22 cellular contexts compared by ENCODE assay signal in genomic region chr3:69772152-69772867, GRCh38. TPM values are rescaled to one million over a fixed set of nuclear protein-coding genes. Genes with fewer than 3 reads are reported as not detected.
DNase-seq lines count a peak whose midpoint lies in the region; ATAC-seq and TF ChIP-seq lines count a peak whose summit lies in the region.
"Had no signal": no experiment of that assay in that cellular context is flagged by ENCODE, and none has a peak within 500 bp of the region (broad histone marks: within the 10 kb centered on the region; RNA-seq: fewer than 3 reads in every experiment).

No MANE protein-coding gene starts in this region.

- no peaks in the 10 kb centered on the region for H3K27me3 ChIP-seq in PC-9 (ENCODE audit: insufficient read depth, low read depth)
- no peaks in the 10 kb centered on the region for H3K27me3 ChIP-seq in cardiac muscle cell
- H3K27me3 ChIP-seq in right cardiac atrium (ENCODE audit: control insufficient read depth, insufficient read depth): no peaks in the 10 kb centered on the region
- no peaks in the 10 kb centered on the region for H3K27me3 ChIP-seq in psoas muscle (ENCODE audit: insufficient read depth in 3 of 3, low read length in 2 of 3)
- no peaks in the 10 kb centered on the region for H3K27me3 ChIP-seq in adrenal gland
- H3K27me3 ChIP-seq: BE2C had no signal

- TF ChIP-seq CTCF in PC-9 (conservative IDR thresholded peaks at IDR 0.05) (no peak), cardiac muscle cell (IDR thresholded peaks at IDR 0.05; ENCODE audit: low read depth, low read length) (no peak), psoas muscle (IDR thresholded peaks at IDR 0.05) (no peak), adrenal gland (IDR thresholded peaks at IDR 0.05) (no peak)

- H3K4me3 ChIP-seq in PC-9: no peak overlapping the region
- H3K4me3 ChIP-seq in cardiac muscle cell: no peak overlapping the region
- no peak overlapping the region for H3K4me3 ChIP-seq in right cardiac atrium (ENCODE audit: low read length)
- no peak overlapping the region for H3K4me3 ChIP-seq in psoas muscle
- H3K4me3 ChIP-seq in adrenal gland: no peak overlapping the region

- peaks cover 27% of the 10 kb centered on the region for H3F3A ChIP-seq in PC-9 (ENCODE audit: insufficient read depth, low read depth)

- H3K79me2 ChIP-seq in PC-9 (ENCODE audit: low read depth): peaks cover 6% of the 10 kb centered on the region; the same call in 1 of the 2 replicates

- H4K20me1 ChIP-seq in PC-9 (ENCODE audit: insufficient read depth): no peaks in the 10 kb centered on the region

- H3K9me3 ChIP-seq in PC-9 (ENCODE audit: insufficient read depth, low read depth) (no peaks in the 10 kb centered on the region), cardiac muscle cell (ENCODE audit: low read depth) (no peaks in the 10 kb centered on the region), right cardiac atrium (ENCODE audit: control insufficient read depth, low read length) (no peaks in the 10 kb centered on the region), psoas muscle (no peaks in the 10 kb centered on the region), adrenal gland (replicated peaks in 1 of 3) (no peaks in the 10 kb centered on the region)
- H3K9me3 ChIP-seq: BE2C had no signal

- POLR2A ChIA-PET in PC-9 (lab: Charles Lee; ENCODE audit: unreplicated experiment): no interaction called here

- peaks cover 44% of the 10 kb centered on the region for H3K4me1 ChIP-seq in PC-9 (replicated peaks; ENCODE audit: insufficient read depth)
- H3K4me1 ChIP-seq in cardiac muscle cell (ENCODE audit: low read depth): peaks cover 24% of the 10 kb centered on the region
- peaks cover 7% of the 10 kb centered on the region for H3K4me1 ChIP-seq in right cardiac atrium (ENCODE audit: control insufficient read depth, insufficient read depth, low read length)
- peaks cover 69% of the 10 kb centered on the region for H3K4me1 ChIP-seq in psoas muscle
- H3K4me1 ChIP-seq in adrenal gland (replicated peaks in 1 of 2): peaks cover 7 to 17% of the 10 kb centered on the region in 2 donors
- H3K4me1 ChIP-seq: BE2C had no signal

- H3K27ac ChIP-seq in PC-9: peak overlapping the region; percentile 87; the same call in 1 of the 2 replicates
- H3K27ac ChIP-seq in cardiac muscle cell: peak overlapping the region; percentile 26
- peak overlapping the region; percentile 59 for H3K27ac ChIP-seq in right cardiac atrium (ENCODE audit: low read length)
- peak overlapping the region; percentile 43 for H3K27ac ChIP-seq in psoas muscle
- H3K27ac ChIP-seq in adrenal gland: no peak overlapping the region
- H3K27ac ChIP-seq: HL-60 had no signal

- TF ChIP-seq POLR2A in adrenal gland (IDR thresholded peaks at IDR 0.05): no peak

- H3K4me2 ChIP-seq in PC-9: no peak overlapping the region

- no TSS peak for BruUV-seq in PC-9 (replicated peaks; lab: Mats Ljungman, UMichigan)

- no peak overlapping the region for H2AFZ ChIP-seq in PC-9

- 46% methylated on average over 2 of the region's 2 CpGs for WGBS in right cardiac atrium
- WGBS in psoas muscle, 3 donors: 22 to 33% (median 27%) methylated on average over 2 of the region's 2 CpGs
- 67 to 78% (median 72%) methylated on average over 2 of the region's 2 CpGs for WGBS in adrenal gland, 4 donors

- peak; percentile 68 to 70 for ATAC-seq in right cardiac atrium
- peak; percentile 31 to 49 (median 40) for ATAC-seq in psoas muscle
- ATAC-seq in HG03175 (IDR thresholded peaks at IDR 0.05; ENCODE audit: unreplicated experiment): no peak
- ATAC-seq in HG02623 (IDR thresholded peaks at IDR 0.05; ENCODE audit: unreplicated experiment): no peak
- ATAC-seq: HepG2 had no signal

- intact Hi-C loops in PC-9 (cut with micrococcal nuclease; ENCODE audit: unreplicated experiment) (no loop called here), right cardiac atrium (cut with DNase I) (no loop called here), psoas muscle (cut with DNase I) (no loop called here), adrenal gland (cut with DNase I) (no loop called here)

- CTCF ChIA-PET in PC-9 (lab: Charles Lee): no interaction called here

- H3K36me3 ChIP-seq in PC-9 (ENCODE audit: low read depth) (no peaks in the 10 kb centered on the region), cardiac muscle cell (no peaks in the 10 kb centered on the region), psoas muscle (ENCODE audit: insufficient read depth in 1 of 2, low read depth in 1 of 2) (no peaks in the 10 kb centered on the region), adrenal gland (replicated peaks in 1 of 2) (no peaks in the 10 kb centered on the region)
- H3K36me3 ChIP-seq: BE2C had no signal

- DNase-seq in PC-9: no peak
- no peak for DNase-seq in cardiac muscle cell (ENCODE audit: low read depth in 1 of 2, low spot score in 1 of 2)
- DNase-seq in right cardiac atrium: no peak
- DNase-seq in psoas muscle: no peak
- DNase-seq in adrenal gland: no peak
- DNase-seq: BE2C, DMS79, H7, KBM-7, MM.1S, NCI-H1048, NCI-H1417 treated with DMSO at 0.1 percent for 48 hours, NCI-H187, NCI-H446, NCI-H526, OCI-M1, RPMI8226 had no signal

- no peaks in the 10 kb centered on the region for H3K9me2 ChIP-seq in PC-9 (ENCODE audit: insufficient read depth)

RNA-seq across cellular contexts. Expression of gene MITF, which starts 33.0 kb away (rescaled TPM):
- total RNA-seq in PC-9 (2021) (15.5 and 17.2 TPM in 2 replicates), cardiac muscle cell (57.3 and 99.9 TPM in 2 replicates), right cardiac atrium (10 to 100 TPM; 48.3 to 75.3 (median 58.4) TPM), psoas muscle (10 to 100 TPM; 48.2 to 98.1 (median 62.8) TPM), adrenal gland (10 to 100 TPM in 6 of 8 donors, 1 to 10 TPM in 2; 7.5 to 23.4 (median 15.2) TPM)
- polyA plus RNA-seq in cardiac muscle cell (73.2 and 102 TPM in 2 replicates), right cardiac atrium (18.6 TPM), psoas muscle (10 to 100 TPM; 11.8 to 49.9 (median 29.0) TPM), adrenal gland (1 to 10 TPM; 2.4 to 9.2 (median 4.9) TPM)
- total RNA-seq: HT-29 had no signal

Comparison
In these comparisons a context has a peak if more than half of its experiments do, and no peak if none do; other contexts are left out.
1. H3K27ac ChIP-seq: peak in PC-9 (single experiment), cardiac muscle cell (single experiment), right cardiac atrium (single experiment) and psoas muscle (single experiment); none in adrenal gland (0 of 5).
2. ATAC-seq: peak in right cardiac atrium (2 of 2) and psoas muscle (4 of 4); none in HG03175 (single experiment) and HG02623 (single experiment).